ENCODE assay signal across 34 cellular contexts in the genomic region with DNA sequence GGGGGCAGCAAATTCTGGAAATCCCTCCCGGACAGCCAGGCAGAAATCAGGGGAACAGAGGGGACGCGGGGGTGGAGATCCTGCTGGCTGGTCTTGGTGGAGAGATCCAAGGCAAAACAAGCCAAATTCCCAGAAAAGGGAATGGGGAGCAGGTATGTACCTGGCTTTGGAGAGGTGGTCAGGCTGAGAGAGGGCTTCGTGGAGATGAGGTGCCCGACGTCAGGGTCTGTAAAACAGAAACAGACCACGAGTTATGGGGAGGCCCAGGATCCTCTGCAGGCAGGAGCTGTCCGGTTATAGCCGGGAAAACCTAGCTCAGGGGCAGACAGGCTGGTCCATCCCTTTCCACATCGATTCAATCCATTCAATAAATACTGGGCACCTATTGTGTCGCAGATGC. TPM values are rescaled to one million over a fixed set of nuclear protein-coding genes. Genes with fewer than 3 reads are reported as not detected.
"Had no signal": no experiment of that assay in that cellular context is flagged by ENCODE, and none has a peak within 500 bp of the region (broad histone marks: within the 10 kb centered on the region; RNA-seq: fewer than 3 reads in every experiment).

No MANE protein-coding gene starts in this region.

- ATAC-seq: gastroesophageal sphincter, heart right ventricle, left cardiac atrium, left lung, mucosa of descending colon had no signal

- H3K4me3 Mint-ChIP-seq: mesothelial cell of epicardium; naive B cell; stimulated activated effector memory CD8-positive, alpha-beta T cell treated with anti-CD3 and anti-CD28 coated beads, Interleukin-12 subunit alpha, Interleukin-12 subunit beta, amount 100 ng/mL, for 72 hours had no signal

- DNase-seq: cerebellar nuclear complex; dorsolateral prefrontal cortex; effector CD4-positive, alpha-beta T cell; foreskin keratinocyte; heart right ventricle; hippocampal formation; left cardiac atrium; left lung; mesenchymal stem cell; mucosa of descending colon; naive B cell; sigmoid colon; stimulated activated CD4-positive, alpha-beta T cell treated with anti-CD3 and anti-CD28 coated beads, Interleukin-2, amount 100 ng/mL, for 24 hours; stimulated activated CD4-positive, alpha-beta T cell treated with anti-CD3 and anti-CD28 coated beads, Interleukin-4, amount 100 ng/mL, for 24 hours; stimulated activated naive CD4-positive, alpha-beta T cell treated with Interleukin-2 at 50 U/mL for 16 hours; stomach; thyroid gland; trophoblast cell had no signal

- H3K27ac Mint-ChIP-seq: mesothelial cell of epicardium; stimulated activated effector memory CD8-positive, alpha-beta T cell treated with anti-CD3 and anti-CD28 coated beads, Interleukin-12 subunit alpha, Interleukin-12 subunit beta, amount 100 ng/mL, for 72 hours had no signal

- H3K9me3 Mint-ChIP-seq: mesothelial cell of epicardium; naive B cell; stimulated activated effector memory CD8-positive, alpha-beta T cell treated with anti-CD3 and anti-CD28 coated beads, Interleukin-12 subunit alpha, Interleukin-12 subunit beta, amount 100 ng/mL, for 72 hours had no signal

- H3K4me1 Mint-ChIP-seq: mesothelial cell of epicardium; stimulated activated effector memory CD8-positive, alpha-beta T cell treated with anti-CD3 and anti-CD28 coated beads, Interleukin-12 subunit alpha, Interleukin-12 subunit beta, amount 100 ng/mL, for 72 hours had no signal

- H3K36me3 Mint-ChIP-seq: mesothelial cell of epicardium; naive B cell; stimulated activated effector memory CD8-positive, alpha-beta T cell treated with anti-CD3 and anti-CD28 coated beads, Interleukin-12 subunit alpha, Interleukin-12 subunit beta, amount 100 ng/mL, for 72 hours had no signal

RNA-seq across cellular contexts. Expression of gene CLEC20A, which starts 4.4 kb away (rescaled TPM):
- total RNA-seq: endothelial cell of umbilical vein, epithelial cell of proximal tubule, esophagus muscularis mucosa, fibroblast of lung, foreskin keratinocyte, gastroesophageal sphincter, heart right ventricle, kidney epithelial cell, left cardiac atrium, left lung, lower leg skin, lung microvascular endothelial cell, mesothelial cell of epicardium, mucosa of descending colon, osteocyte, prostate gland, sigmoid colon, skeletal muscle tissue, stomach, subcutaneous adipose tissue, temporal lobe, thyroid gland, ureter had no signal

RNA-seq across cellular contexts. Expression of gene TEX35, which starts 20.6 kb away (rescaled TPM):
- total RNA-seq: endothelial cell of umbilical vein, epithelial cell of proximal tubule, esophagus muscularis mucosa, fibroblast of lung, foreskin keratinocyte, gastroesophageal sphincter, kidney epithelial cell, left cardiac atrium, left lung, lung microvascular endothelial cell, mesothelial cell of epicardium, mucosa of descending colon, osteocyte, sigmoid colon, skeletal muscle tissue, stomach, subcutaneous adipose tissue, temporal lobe, thyroid gland, ureter had no signal
